19 cellular contexts compared by ENCODE assay signal in genomic region chr2:207422307-207422960, GRCh38.
DNase-seq lines count a peak whose midpoint lies in the region; ATAC-seq and TF ChIP-seq lines count a peak whose summit lies in the region.
"Had no signal": no experiment of that assay in that cellular context is flagged by ENCODE, and none has a peak within 500 bp of the region (broad histone marks: within the 10 kb centered on the region; RNA-seq: fewer than 3 reads in every experiment).

No MANE protein-coding gene starts in this region.

- POLR2A ChIA-PET in SK-N-SH (lab: Yijun Ruan, JAX): no interaction called here

- intact Hi-C loops in natural killer cell (cut with micrococcal nuclease): loop anchor here (2.0 to 5.0 kb wide), 2 partner anchors 44 to 200 kb away; no protein-coding TSS in a partner anchor

- H3K9ac ChIP-seq in SK-N-SH: no peak overlapping the region

- H2AFZ ChIP-seq in SK-N-SH (ENCODE audit: low read depth): no peak overlapping the region

- DNase-seq in natural killer cell treated with Interleukin-12 subunit alpha and Interleukin-12 subunit beta and Interleukin-15 and Interleukin-18, amount 100 ng/mL, for 72 hours (ENCODE audit: low spot score): no peak
- DNase-seq in natural killer cell: no peak
- peak; percentile 15 for DNase-seq in SK-N-SH
- no peak for DNase-seq in brain microvascular endothelial cell
- DNase-seq in mucosa of gallbladder (ENCODE audit: low spot score): no peak
- DNase-seq: CD8-positive, alpha-beta T cell; COR-L47; DMS153; DMS79 treated with DMSO at 0.1 percent for 48 hours; EL; H7; IMR-90; KBM-7 had no signal

- peak overlapping the region in 1 of 2 experiments; percentile 7; a peak in 1 of 4 replicates for H3K27ac ChIP-seq in SK-N-SH (ENCODE audit: low read depth in 2 of 2, low read length in 1 of 2)
- H3K27ac ChIP-seq in brain microvascular endothelial cell: no peak overlapping the region
- H3K27ac ChIP-seq: 22Rv1 had no signal

- peak overlapping the region; percentile 65 for H3K4me3 Mint-ChIP-seq in natural killer cell treated with Interleukin-12 subunit alpha and Interleukin-12 subunit beta and Interleukin-15 and Interleukin-18, amount 100 ng/mL, for 72 hours
- H3K4me3 Mint-ChIP-seq in natural killer cell: no peak overlapping the region
- H3K4me3 Mint-ChIP-seq: CD14-positive monocyte; CD8-positive, alpha-beta T cell; GM23338 had no signal

- no peaks in the 10 kb centered on the region for H4K20me1 ChIP-seq in SK-N-SH (ENCODE audit: insufficient read depth)

- ATAC-seq in natural killer cell treated with Interleukin-12 subunit alpha and Interleukin-12 subunit beta and Interleukin-15 and Interleukin-18, amount 100 ng/mL, for 72 hours: no peak
- ATAC-seq in natural killer cell (no peak), HG03565 (IDR thresholded peaks at IDR 0.05; ENCODE audit: unreplicated experiment) (peak; percentile 55), HG03135 (IDR thresholded peaks at IDR 0.05; ENCODE audit: unreplicated experiment) (no peak), GM21381 (IDR thresholded peaks at IDR 0.05; ENCODE audit: unreplicated experiment) (no peak)
- ATAC-seq: CD8-positive, alpha-beta T cell; GM23338 had no signal

- peak in 1 of 2 experiments; percentile 55; a peak in 2 of 4 replicates for TF ChIP-seq EP300 in SK-N-SH (IDR thresholded peaks at IDR 0.05; ENCODE audit: borderline replicate concordance in 1 of 2, low read depth in 1 of 2, low read length in 1 of 2)

- in situ Hi-C loops in brain microvascular endothelial cell (cut with HindIII; ENCODE audit: low pct_ligation_motif_present, low sequenced_read_pairs): no loop called here

- 76% methylated on average over 3 of the region's 3 CpGs for WGBS in SK-N-SH (ENCODE audit: low lambda C conversion rate)

- no peak overlapping the region for H3K4me2 ChIP-seq in SK-N-SH

- H3K4me3 ChIP-seq in SK-N-SH (ENCODE audit: low read depth in 2 of 2, low read length in 1 of 2) (no peak overlapping the region), brain microvascular endothelial cell (ENCODE audit: low read depth, low read length) (no peak overlapping the region)
- H3K4me3 ChIP-seq: GM23338 had no signal

- H3K27ac Mint-ChIP-seq in natural killer cell treated with Interleukin-12 subunit alpha and Interleukin-12 subunit beta and Interleukin-15 and Interleukin-18, amount 100 ng/mL, for 72 hours: peak overlapping the region; percentile 65 to 72
- H3K27ac Mint-ChIP-seq in natural killer cell: no peak overlapping the region
- H3K27ac Mint-ChIP-seq: CD14-positive monocyte; CD8-positive, alpha-beta T cell; GM23338 had no signal

- H3F3A ChIP-seq in SK-N-SH (replicated peaks; ENCODE audit: insufficient read depth): no peaks in the 10 kb centered on the region

- H3K9me2 ChIP-seq in SK-N-SH: no peaks in the 10 kb centered on the region

- CTCF ChIA-PET in SK-N-SH (lab: Yijun Ruan, JAX): interaction anchor here (1.9 kb wide), 1 partner anchor 50 kb away, joined by 4 read pairs; no protein-coding TSS in a partner anchor

- peaks cover 5% of the 10 kb centered on the region for H3K9me3 Mint-ChIP-seq in natural killer cell treated with Interleukin-12 subunit alpha and Interleukin-12 subunit beta and Interleukin-15 and Interleukin-18, amount 100 ng/mL, for 72 hours
- H3K9me3 Mint-ChIP-seq in natural killer cell: peaks cover 0 to 7% of the 10 kb centered on the region in 2 donors
- H3K9me3 Mint-ChIP-seq: CD8-positive, alpha-beta T cell; GM23338 had no signal

- TF ChIP-seq RAD21 in SK-N-SH (IDR thresholded peaks at IDR 0.05; ENCODE audit: low read length): no peak

- TF ChIP-seq CTCF in natural killer cell (IDR thresholded peaks at IDR 0.05) (no peak), SK-N-SH (IDR thresholded peaks at IDR 0.05) (no peak), brain microvascular endothelial cell (IDR thresholded peaks at IDR 0.05; ENCODE audit: low read depth, low read length, missing control alignments) (no peak)

- H3K9me3 ChIP-seq in SK-N-SH: no peaks in the 10 kb centered on the region; the same call in 1 of the 2 replicates

- peaks cover 32 to 41% of the 10 kb centered on the region in 2 donors for H3K4me1 Mint-ChIP-seq in natural killer cell treated with Interleukin-12 subunit alpha and Interleukin-12 subunit beta and Interleukin-15 and Interleukin-18, amount 100 ng/mL, for 72 hours (ENCODE audit: low read depth in 2 of 2)
- peaks cover 42 to 51% of the 10 kb centered on the region in 2 donors for H3K4me1 Mint-ChIP-seq in natural killer cell

- H3K27me3 ChIP-seq in SK-N-SH (ENCODE audit: insufficient read depth) (no peaks in the 10 kb centered on the region), brain microvascular endothelial cell (replicated peaks) (no peaks in the 10 kb centered on the region)

- H3K79me2 ChIP-seq in SK-N-SH (ENCODE audit: insufficient read depth): no peaks in the 10 kb centered on the region

- H3K27me3 Mint-ChIP-seq in natural killer cell treated with Interleukin-12 subunit alpha and Interleukin-12 subunit beta and Interleukin-15 and Interleukin-18, amount 100 ng/mL, for 72 hours: peaks cover 16 to 22% of the 10 kb centered on the region in 2 donors
- peaks cover 35% of the 10 kb centered on the region in 2 donors for H3K27me3 Mint-ChIP-seq in natural killer cell (ENCODE audit: low read depth in 2 of 2)

- peaks cover 0 to 23% of the 10 kb centered on the region in 2 experiments; a peak in 2 of 4 replicates for H3K4me1 ChIP-seq in SK-N-SH (ENCODE audit: control insufficient read depth in 1 of 2, insufficient read depth in 2 of 2, low read depth in 1 of 2, low read length in 1 of 2)

- peaks cover 13% of the 10 kb centered on the region for H3K36me3 Mint-ChIP-seq in natural killer cell treated with Interleukin-12 subunit alpha and Interleukin-12 subunit beta and Interleukin-15 and Interleukin-18, amount 100 ng/mL, for 72 hours
- no peaks in the 10 kb centered on the region for H3K36me3 Mint-ChIP-seq in natural killer cell
- H3K36me3 Mint-ChIP-seq: CD8-positive, alpha-beta T cell had no signal

- H3K36me3 ChIP-seq in SK-N-SH (replicated peaks in 1 of 2; ENCODE audit: control insufficient read depth in 1 of 2, insufficient read depth in 2 of 2, low read length in 1 of 2) (no peaks in the 10 kb centered on the region), brain microvascular endothelial cell (replicated peaks) (no peaks in the 10 kb centered on the region)

TF ChIP-seq in SK-N-SH, 30 proteins besides CTCF, POLR2A, EP300 and RAD21:
- TF ChIP-seq GATA2 (CRISPR knock-in tag; IDR thresholded peaks at IDR 0.05) (peak; percentile 55), EZH2phosphoT487 (IDR thresholded peaks at IDR 0.05; ENCODE audit: borderline replicate concordance, low read depth) (no peak), FOXJ3 (CRISPR knock-in tag; IDR thresholded peaks at IDR 0.05) (no peak), TCF12 (IDR thresholded peaks at IDR 0.05) (peak; percentile 40; the same call in 1 of the 2 replicates), YY1 (IDR thresholded peaks at IDR 0.05; ENCODE audit: low read depth) (no peak), USF1 (IDR thresholded peaks at IDR 0.05; ENCODE audit: borderline replicate concordance, low read depth) (no peak), FOXM1 (IDR thresholded peaks at IDR 0.05; ENCODE audit: low read depth) (no peak)

Comparison
In these comparisons a context has a peak if more than half of its experiments do, and no peak if none do; other contexts are left out.
1. H3K27ac Mint-ChIP-seq: peak in natural killer cell treated with Interleukin-12 subunit alpha and Interleukin-12 subunit beta and Interleukin-15 and Interleukin-18, amount 100 ng/mL, for 72 hours (2 of 2); none in natural killer cell (0 of 2).